In genomic region chr3:14178247-14179113, GRCh38 we compare ENCODE assay signal across 8 cellular contexts. TPM values are rescaled to one million over a fixed set of nuclear protein-coding genes. Genes with fewer than 3 reads are reported as not detected.
DNase-seq lines count a peak whose midpoint lies in the region; ATAC-seq and TF ChIP-seq lines count a peak whose summit lies in the region.

Gene LSM3, plus strand, starts transcription at chr3:14178817. Its CDS starts 44 bp downstream, at chr3:14178861.
Gene XPC, minus strand, starts transcription at chr3:14178601. Its CDS starts 33 bp downstream, at chr3:14178568.

- peak within 1 kb of the TSS; percentile 99 for H3K27ac Mint-ChIP-seq in type B pancreatic cell

- peaks cover 36% of the 10 kb centered on the region for H3K4me1 Mint-ChIP-seq in type B pancreatic cell (ENCODE audit: unreplicated experiment)

- H3K27me3 ChIP-seq in heart left ventricle = no peaks in the 10 kb centered on the region

- peak within 1 kb of the TSS; percentile 51 to 92 (median 76) for H3K4me3 ChIP-seq in heart left ventricle

- H3K4me3 Mint-ChIP-seq in type B pancreatic cell = peak within 1 kb of the TSS; percentile 94

- in situ Hi-C loops in GM13976 (cut with MboI; ENCODE audit: low sequenced_read_pairs, unreplicated experiment) = no loop called here

- H3K4me1 ChIP-seq in heart left ventricle = peaks cover 0 to 47% (median 32%) of the 10 kb centered on the region in 12 donors

- peak within 1 kb of the TSS; percentile 56 to 98 (median 94) for H3K27ac ChIP-seq in heart left ventricle

- peak; percentile 92 for ATAC-seq in HG02870 (IDR thresholded peaks at IDR 0.05; ENCODE audit: unreplicated experiment)
- ATAC-seq in heart left ventricle = peak; percentile 99 to 100 (median 100)

- no peaks in the 10 kb centered on the region for H3K9me3 ChIP-seq in heart left ventricle

- H3K36me3 ChIP-seq in heart left ventricle = peaks cover 0 to 27% (median 22%) of the 10 kb centered on the region in 9 donors

- TF ChIP-seq POLR2A in heart left ventricle (IDR thresholded peaks at IDR 0.05) = peak; percentile 68 to 97

- intact Hi-C loops in T-helper 1 cell treated with Interleukin-12 subunit alpha and Interleukin-12 subunit beta and Interleukin-4 antibody, amounts not matched to agents 30 ng/mL and 1 ng/mL, for 36 hours (cut with micrococcal nuclease) = loop anchor here (1.0 to 10.0 kb wide), 15 partner anchors 34 to 1337 kb away; partner anchors contain the start of genes CAPN7, CCDC174, CHCHD4 and HDAC11
- intact Hi-C loops in heart left ventricle (cut with DNase I) = loop anchor here in 8 of 10 donors (1.0 to 10.0 kb wide), 11 partner anchors 34 to 524 kb away; partner anchors contain the start of genes CHCHD4 (in 5 of the 8), TMEM43 (in 5 of the 8) and CCDC174 (in 3 of the 8)

- peaks cover 24% of the 10 kb centered on the region for H3K36me3 Mint-ChIP-seq in type B pancreatic cell

- H3K9me3 Mint-ChIP-seq in type B pancreatic cell = no peaks in the 10 kb centered on the region

- H3K27me3 Mint-ChIP-seq in type B pancreatic cell = no peaks in the 10 kb centered on the region

- 0 to 1% (median 0%) methylated on average over 38 to 78 of the region's 78 CpGs for WGBS in heart left ventricle, 4 donors

- no peak for TF ChIP-seq CTCF in GM13976 (IDR thresholded peaks at IDR 0.05; ENCODE audit: borderline replicate concordance, control extremely low read depth, extremely low read depth, insufficient read depth, missing control alignments)
- peak in 1 of 12 donors; percentile 8 for TF ChIP-seq CTCF in heart left ventricle (IDR thresholded peaks at IDR 0.05)
- TF ChIP-seq CTCF in type B pancreatic cell (conservative IDR thresholded peaks at IDR 0.05) = no peak

- DNase-seq in GM13976 (ENCODE audit: low spot score) = peak; percentile 94
- DNase-seq in NCI-H146 treated with DMSO at 0.1 percent for 48 hours (lab: John Stamatoyannopoulos, UW; ENCODE audit: unreplicated experiment) = peak; percentile 92
- peak; percentile 98 for DNase-seq in amniotic epithelial cell (ENCODE audit: low read depth)
- peak; percentile 96 to 99 (median 97) for DNase-seq in heart left ventricle
- peak; percentile 100 for DNase-seq in pons (ENCODE audit: low spot score)
- peak; percentile 99 for DNase-seq in type B pancreatic cell (ENCODE audit: extremely low spot score, unreplicated experiment)

RNA-seq across cellular contexts. Expression of gene LSM3, which starts in this region (rescaled TPM):
- 12.5 and 13.1 TPM in 2 replicates for total RNA-seq in T-helper 1 cell treated with Interleukin-12 subunit alpha and Interleukin-12 subunit beta and Interleukin-4 antibody, amounts not matched to agents 30 ng/mL and 1 ng/mL, for 36 hours
- total RNA-seq in heart left ventricle (10 to 100 TPM; 11.6 to 15.9 (median 13.7) TPM), type B pancreatic cell (ENCODE audit: low replicate concordance) (11.6 and 12.4 TPM in 2 replicates)
- 10 to 100 TPM; 11.7 to 14.0 TPM for polyA plus RNA-seq in heart left ventricle

RNA-seq across cellular contexts. Expression of gene XPC, which starts in this region (rescaled TPM):
- 45.8 and 56.0 TPM in 2 replicates for total RNA-seq in T-helper 1 cell treated with Interleukin-12 subunit alpha and Interleukin-12 subunit beta and Interleukin-4 antibody, amounts not matched to agents 30 ng/mL and 1 ng/mL, for 36 hours
- total RNA-seq in heart left ventricle (10 to 100 TPM in 5 of 9 donors, 1 to 10 TPM in 4; 7.0 to 20.0 (median 11.1) TPM), type B pancreatic cell (ENCODE audit: low replicate concordance) (42.9 and 44.2 TPM in 2 replicates)
- polyA plus RNA-seq in heart left ventricle = 1 to 10 TPM; 6.1 to 9.2 TPM

Comparison
In these comparisons a context has a peak if more than half of its experiments do, and no peak if none do; other contexts are left out.
1. Peak in every context shown above with its lines: DNase-seq, ATAC-seq, H3K4me3 ChIP-seq and H3K27ac ChIP-seq.